Comparison of ENCODE assay signal across 34 cellular contexts in genomic region chr3:72860053-72860452, GRCh38. TPM values are rescaled to one million over a fixed set of nuclear protein-coding genes. Genes with fewer than 3 reads are reported as not detected.
"Had no signal": no experiment of that assay in that cellular context is flagged by ENCODE, and none has a peak within 500 bp of the region (broad histone marks: within the 10 kb centered on the region; RNA-seq: fewer than 3 reads in every experiment).

No MANE protein-coding gene starts in this region.

- H3K36me3 ChIP-seq: ascending aorta, cardiac muscle cell, WERI-Rb-1 had no signal

- H3K4me1 ChIP-seq: ascending aorta had no signal

- ATAC-seq: activated CD4-positive, alpha-beta T cell treated with anti-CD3 and anti-CD28 coated beads for 36 hours; activated CD4-positive, CD25-positive, alpha-beta regulatory T cell treated with anti-CD3 and anti-CD28 coated beads, Interleukin-2, amount 50 U/mL, for 24 hours; activated CD8-positive, alpha-beta memory T cell treated with anti-CD3 and anti-CD28 coated beads, Interleukin-2, amount 10 ng/mL, durations not matched to agents 7 days and 5 days; activated CD8-positive, alpha-beta T cell treated with anti-CD3 and anti-CD28 coated beads, Interleukin-2, amount 10 ng/mL, durations not matched to agents 7 days and 5 days; activated naive CD8-positive, alpha-beta T cell treated with anti-CD3 and anti-CD28 coated beads, Interleukin-2, amount 50 U/mL, for 24 hours; WTC11 had no signal

- DNase-seq: activated CD4-positive, alpha-beta memory T cell treated with anti-CD3 and anti-CD28 coated beads, Interleukin-2, amount 10 ng/mL, durations not matched to agents 7 days and 5 days; activated CD4-positive, alpha-beta T cell treated with anti-CD3 and anti-CD28 coated beads for 1 hour; activated CD4-positive, alpha-beta T cell treated with anti-CD3 and anti-CD28 coated beads for 36 hours; activated CD4-positive, alpha-beta T cell treated with anti-CD3 and anti-CD28 coated beads for 48 hours; activated CD4-positive, alpha-beta T cell treated with anti-CD3 and anti-CD28 coated beads, Interleukin-2, amount 10 ng/mL, durations not matched to agents 7 days and 5 days; activated CD4-positive, alpha-beta T cell treated with anti-CD3 and anti-CD28 coated beads, Interleukin-2, amount 50 U/mL, for 48 hours; activated CD4-positive, CD25-positive, alpha-beta regulatory T cell; activated CD8-positive, alpha-beta memory T cell treated with anti-CD3 and anti-CD28 coated beads for 24 hours; activated CD8-positive, alpha-beta memory T cell treated with anti-CD3 and anti-CD28 coated beads, Interleukin-2, amount 10 ng/mL, durations not matched to agents 7 days and 5 days; activated CD8-positive, alpha-beta memory T cell treated with anti-CD3 and anti-CD28 coated beads, Interleukin-2, amount 50 U/mL, for 48 hours; activated CD8-positive, alpha-beta T cell treated with anti-CD3 and anti-CD28 coated beads, Interleukin-2, amount 10 ng/mL, durations not matched to agents 7 days and 5 days; activated effector memory CD4-positive, alpha-beta T cell treated with Interleukin-2 at 50 U/mL for 16 hours; activated gamma-delta T cell; activated naive CD4-positive, alpha-beta T cell treated with anti-CD3 and anti-CD28 coated beads, Interleukin-2, amount 10 ng/mL, durations not matched to agents 7 days and 5 days; activated naive CD4-positive, alpha-beta T cell treated with Interleukin-2 at 50 U/mL for 16 hours; activated naive CD8-positive, alpha-beta T cell treated with anti-CD3 and anti-CD28 coated beads, Interleukin-2, amount 10 ng/mL, durations not matched to agents 7 days and 5 days; activated naive CD8-positive, alpha-beta T cell treated with anti-CD3 and anti-CD28 coated beads, Interleukin-2, amount 50 U/mL, for 24 hours; activated T-cell treated with anti-CD3 and anti-CD28 coated beads, Interleukin-2, amount 50 U/mL, for 24 hours; activated T-cell treated with anti-CD3 and anti-CD28 coated beads, Interleukin-2, amount 50 U/mL, for 48 hours; amygdala; anterior cingulate cortex; caudate nucleus; cerebellar nuclear complex; T-helper 1 cell; T-helper 2 cell; T-helper 9 cell; WERI-Rb-1 had no signal

- FAIRE-seq: bronchial epithelial cell, TTC549 had no signal

- H3K9me3 ChIP-seq: ascending aorta had no signal

- H3K27ac ChIP-seq: ascending aorta, cardiac muscle cell, WERI-Rb-1 had no signal

- H3K4me3 ChIP-seq: ascending aorta, cardiac muscle cell had no signal

RNA-seq across cellular contexts. Expression of gene GXYLT2, which starts 27.8 kb away (rescaled TPM):
- total RNA-seq: activated CD4-positive, alpha-beta memory T cell treated with anti-CD3 and anti-CD28 coated beads, Interleukin-2, amount 10 ng/mL, durations not matched to agents 7 days and 5 days; activated CD4-positive, alpha-beta T cell treated with anti-CD3 and anti-CD28 coated beads, Interleukin-2, amount 10 ng/mL, durations not matched to agents 7 days and 5 days; activated CD8-positive, alpha-beta memory T cell treated with anti-CD3 and anti-CD28 coated beads, Interleukin-2, amount 10 ng/mL, durations not matched to agents 7 days and 5 days; activated CD8-positive, alpha-beta T cell treated with anti-CD3 and anti-CD28 coated beads, Interleukin-2, amount 10 ng/mL, durations not matched to agents 7 days and 5 days; activated naive CD8-positive, alpha-beta T cell treated with anti-CD3 and anti-CD28 coated beads, Interleukin-2, amount 10 ng/mL, durations not matched to agents 7 days and 5 days; activated T-helper 2 cell treated with anti-CD3 and anti-CD28 coated beads, Interferon-gamma antibody, Interleukin-2, Interleukin-4, amounts not matched to agents 10 μg/mL and 5 μg/mL and 100 μg/mL, durations not matched to agents 14 hours and 24 hours and 36 hours had no signal
